27 cellular contexts compared by ENCODE assay signal in genomic region chr2:53820711-53821110, GRCh38. TPM values are rescaled to one million over a fixed set of nuclear protein-coding genes. Genes with fewer than 3 reads are reported as not detected.
"Had no signal": no experiment of that assay in that cellular context is flagged by ENCODE, and none has a peak within 500 bp of the region (broad histone marks: within the 10 kb centered on the region; RNA-seq: fewer than 3 reads in every experiment).

No MANE protein-coding gene starts in this region.

- H3K4me3 ChIP-seq: ascending aorta, MG63 had no signal

- H3K27ac ChIP-seq: ascending aorta, KMS-11 had no signal

- H3K27me3 ChIP-seq: ascending aorta, MG63 had no signal

- H3K9ac ChIP-seq: KMS-11 had no signal

- FAIRE-seq: RCC 7860, TTC549 had no signal

- ATAC-seq: activated CD8-positive, alpha-beta memory T cell treated with anti-CD3 and anti-CD28 coated beads, Interleukin-2, amount 10 ng/mL, durations not matched to agents 7 days and 5 days; activated naive CD4-positive, alpha-beta T cell treated with anti-CD3 and anti-CD28 coated beads, Interleukin-2, amount 50 U/mL, for 72 hours; activated naive CD8-positive, alpha-beta T cell treated with anti-CD3 and anti-CD28 coated beads, Interleukin-2, amount 50 U/mL, for 24 hours; T-cell had no signal

- H3K4me1 ChIP-seq: ascending aorta had no signal

- H3K9me3 ChIP-seq: ascending aorta, MG63 had no signal

- DNase-seq: activated B cell treated with CpG ODN at 0.5 μM for 24 hours; activated CD4-positive, alpha-beta T cell treated with anti-CD3 and anti-CD28 coated beads for 1 hour; activated CD4-positive, alpha-beta T cell treated with anti-CD3 and anti-CD28 coated beads, Interleukin-2, amount 10 ng/mL, durations not matched to agents 24 days and 14 days; activated CD4-positive, alpha-beta T cell treated with anti-CD3 and anti-CD28 coated beads, Interleukin-2, amount 50 U/mL, for 48 hours; activated CD8-positive, alpha-beta memory T cell treated with anti-CD3 and anti-CD28 coated beads, Interleukin-2, amount 10 ng/mL, durations not matched to agents 7 days and 5 days; activated effector memory CD4-positive, alpha-beta T cell treated with Interleukin-2 at 50 U/mL for 16 hours; activated naive CD4-positive, alpha-beta T cell treated with Interleukin-2 at 50 U/mL for 16 hours; activated naive CD8-positive, alpha-beta T cell treated with anti-CD3 and anti-CD28 coated beads, Interleukin-2, amount 50 U/mL, for 24 hours; activated T-cell treated with anti-CD3 and anti-CD28 coated beads, Interleukin-2, amount 50 U/mL, for 24 hours; amniotic stem cell; caudate nucleus; MG63; NCI-H1105; NCI-H1436 treated with DMSO at 0.1 percent for 48 hours; NCI-H187; NCI-H2081; NCI-H510A treated with DMSO at 0.1 percent for 48 hours; NCI-H69; SIG-M5; T-cell; T-helper 2 cell; T1000 had no signal

RNA-seq across cellular contexts. Expression of gene CHAC2, which starts 53.1 kb away (rescaled TPM):
- total RNA-seq: ascending aorta had no signal
